ENCODE assay signal across 18 cellular contexts in genomic region chr2:9966491-9967022, GRCh38. TPM values are rescaled to one million over a fixed set of nuclear protein-coding genes. Genes with fewer than 3 reads are reported as not detected.
DNase-seq lines count a peak whose midpoint lies in the region; FAIRE-seq and TF ChIP-seq lines count a peak whose summit lies in the region.
"Had no signal": no experiment of that assay in that cellular context is flagged by ENCODE, and none has a peak within 500 bp of the region (broad histone marks: within the 10 kb centered on the region; RNA-seq: fewer than 3 reads in every experiment).

No MANE protein-coding gene starts in this region.

- WGBS in GM23248 (ENCODE audit: low coverage in 1 of 2, low lambda C conversion rate in 2 of 2, missing lambda C conversion rate in 2 of 2), 2 experiments, result 42 to 53% methylated on average over 3 of the region's 3 CpGs
- WGBS in esophagus squamous epithelium, 2 donors, result 69 to 76% methylated on average over 3 of the region's 3 CpGs
- WGBS in mesenchymal stem cell, result 89% methylated on average over 2 of the region's 3 CpGs

- H3K36me3 Mint-ChIP-seq in CD8-positive, alpha-beta memory T cell, result no peaks in the 10 kb centered on the region
- H3K36me3 Mint-ChIP-seq: CD4-positive, CD25-positive, alpha-beta regulatory T cell had no signal

- H3K18ac ChIP-seq in mesenchymal stem cell (ENCODE audit: low read depth in 1 of 2, low read length in 2 of 2), result no peak overlapping the region

- H3K23ac ChIP-seq in mesenchymal stem cell (ENCODE audit: low read length in 2 of 2), result no peak overlapping the region

- H2BK120ac ChIP-seq in mesenchymal stem cell (ENCODE audit: low read depth, low read length), result no peak overlapping the region

- H3K27me3 Mint-ChIP-seq in CD8-positive, alpha-beta memory T cell, result peaks cover 0 to 1% of the 10 kb centered on the region in 2 donors
- H3K27me3 Mint-ChIP-seq: CD4-positive, CD25-positive, alpha-beta regulatory T cell had no signal

- H2AFZ ChIP-seq in GM23248 (peak overlapping the region; percentile 56), OCI-LY3 (ENCODE audit: low read depth, low read length) (no peak overlapping the region), mesenchymal stem cell (ENCODE audit: low read depth, low read length) (no peak overlapping the region)
- H2AFZ ChIP-seq: GM23338 had no signal

- no peak for TF ChIP-seq POLR2A in esophagus squamous epithelium (IDR thresholded peaks at IDR 0.05)

- peaks cover 5 to 15% (median 14%) of the 10 kb centered on the region in 3 donors for H3K4me1 Mint-ChIP-seq in CD8-positive, alpha-beta memory T cell
- H3K4me1 Mint-ChIP-seq: GM23338 had no signal

- peak overlapping the region in 1 of 8 donors; percentile 63 for H3K27ac Mint-ChIP-seq in CD8-positive, alpha-beta memory T cell
- H3K27ac Mint-ChIP-seq: GM23338 had no signal

- H2AK5ac ChIP-seq in mesenchymal stem cell (ENCODE audit: low read length, severe bottlenecking), result no peak overlapping the region

- H3K4me3 Mint-ChIP-seq in CD8-positive, alpha-beta memory T cell, result no peak overlapping the region
- H3K4me3 Mint-ChIP-seq: CD4-positive, CD25-positive, alpha-beta regulatory T cell; GM23338 had no signal

- no peaks in the 10 kb centered on the region for H3K9me2 ChIP-seq in GM23248 (ENCODE audit: insufficient read depth)

- H4K20me1 ChIP-seq in GM23248 (ENCODE audit: insufficient read depth) (no peaks in the 10 kb centered on the region), OCI-LY3 (ENCODE audit: insufficient read depth, low read length) (no peaks in the 10 kb centered on the region)

- CTCF ChIA-PET in CD8-positive, alpha-beta memory T cell (lab: Charles Lee), result interaction anchor here (2.4 kb wide), 1 partner anchor 18 kb away, joined by 7 read pairs; no protein-coding TSS in a partner anchor

- H3K79me2 ChIP-seq in GM23248 (ENCODE audit: insufficient read depth) (no peaks in the 10 kb centered on the region), OCI-LY3 (ENCODE audit: low read length) (no peaks in the 10 kb centered on the region)

- no peaks in the 10 kb centered on the region for H3K9me3 ChIP-seq in CD8-positive, alpha-beta memory T cell (ENCODE audit: low read length)
- H3K9me3 ChIP-seq in GM23248 (ENCODE audit: low read depth) (no peaks in the 10 kb centered on the region), OCI-LY3 (ENCODE audit: insufficient read depth, low read length) (no peaks in the 10 kb centered on the region), esophagus squamous epithelium (no peaks in the 10 kb centered on the region), mesenchymal stem cell (ENCODE audit: control insufficient read depth, low read length) (no peaks in the 10 kb centered on the region)
- H3K9me3 ChIP-seq: HAP-1 had no signal

- H3K9me3 Mint-ChIP-seq in CD8-positive, alpha-beta memory T cell, result no peaks in the 10 kb centered on the region
- H3K9me3 Mint-ChIP-seq: CD4-positive, CD25-positive, alpha-beta regulatory T cell; GM23338 had no signal

- no peaks in the 10 kb centered on the region for H3K36me3 ChIP-seq in CD8-positive, alpha-beta memory T cell (ENCODE audit: insufficient read depth, low read length)
- no peaks in the 10 kb centered on the region for H3K36me3 ChIP-seq in GM23248 (ENCODE audit: low read depth)
- H3K36me3 ChIP-seq in OCI-LY3 (replicated peaks; ENCODE audit: low read depth, low read length), result no peaks in the 10 kb centered on the region
- H3K36me3 ChIP-seq in esophagus squamous epithelium, result peaks cover 0 to 80% (median 0%) of the 10 kb centered on the region in 3 donors
- H3K36me3 ChIP-seq in mesenchymal stem cell (ENCODE audit: control insufficient read depth in 1 of 2, insufficient read depth in 2 of 2, low read depth in 1 of 2, low read length in 2 of 2), result no peaks in the 10 kb centered on the region

- no peak overlapping the region for H3K4ac ChIP-seq in mesenchymal stem cell (ENCODE audit: low read depth in 1 of 2, low read length in 2 of 2)

- intact Hi-C loops in esophagus squamous epithelium (cut with DNase I), result no loop called here

- no peak for DNase-seq in CD8-positive, alpha-beta memory T cell
- DNase-seq in GM23248, result no peak
- no peak for DNase-seq in esophagus squamous epithelium (lab: John Stamatoyannopoulos, UW)
- no peak for DNase-seq in urothelium cell line (ENCODE audit: low spot score)
- DNase-seq in mesenchymal stem cell, result no peak
- no peak for DNase-seq in inferior parietal cortex (ENCODE audit: extremely low spot score)
- DNase-seq: CD4-positive, CD25-positive, alpha-beta regulatory T cell; COR-L47; DMS79; NCI-H1092 treated with DMSO at 0.1 percent for 48 hours; NCI-H146; NCI-H2029; NCI-H2227 treated with DMSO at 0.1 percent for 48 hours; NCI-H510A; SHP77 had no signal

- H4K8ac ChIP-seq in mesenchymal stem cell (ENCODE audit: low read length), result no peak overlapping the region

- no peak overlapping the region for H3K9ac ChIP-seq in GM23248
- no peak overlapping the region for H3K9ac ChIP-seq in OCI-LY3 (ENCODE audit: low read length)
- H3K9ac ChIP-seq in mesenchymal stem cell (ENCODE audit: low read length), result no peak overlapping the region

- in situ Hi-C loops in GM23248 (cut with MboI), result no loop called here

- H2BK15ac ChIP-seq in mesenchymal stem cell (ENCODE audit: low read depth, poor library complexity, severe bottlenecking), result no peak overlapping the region

- TF ChIP-seq CTCF in OCI-LY3 (IDR thresholded peaks at IDR 0.05; ENCODE audit: low read depth, low read length) (no peak), esophagus squamous epithelium (IDR thresholded peaks at IDR 0.05) (no peak)

- H3K4me1 ChIP-seq in CD8-positive, alpha-beta memory T cell (ENCODE audit: insufficient read depth, low read length), result peaks cover 6% of the 10 kb centered on the region
- H3K4me1 ChIP-seq in GM23248 (ENCODE audit: insufficient read depth) (peaks cover 19% of the 10 kb centered on the region), OCI-LY3 (ENCODE audit: low read length) (peaks cover 44% of the 10 kb centered on the region), esophagus squamous epithelium (peaks cover 0 to 24% (median 15%) of the 10 kb centered on the region in 3 donors), mesenchymal stem cell (ENCODE audit: control insufficient read depth, insufficient read depth, low read depth, low read length) (no peaks in the 10 kb centered on the region)
- H3K4me1 ChIP-seq: HAP-1 had no signal

- no peaks in the 10 kb centered on the region for H3K79me1 ChIP-seq in mesenchymal stem cell (replicated peaks; ENCODE audit: low read length, poor library complexity, severe bottlenecking)

- FAIRE-seq in urothelium cell line (lab: Jason Lieb, UNC), result no peak

- no peak overlapping the region for H2BK5ac ChIP-seq in mesenchymal stem cell (ENCODE audit: low read depth, low read length, poor library complexity, severe bottlenecking)

- H2BK12ac ChIP-seq in mesenchymal stem cell (ENCODE audit: low read length in 2 of 2), result no peak overlapping the region

- POLR2A ChIA-PET in CD8-positive, alpha-beta memory T cell (lab: Charles Lee), result no interaction called here

- no peaks in the 10 kb centered on the region for H3K27me3 ChIP-seq in CD8-positive, alpha-beta memory T cell (ENCODE audit: insufficient read depth, low read length, poor library complexity, severe bottlenecking)
- no peaks in the 10 kb centered on the region for H3K27me3 ChIP-seq in GM23248 (replicated peaks; ENCODE audit: insufficient read depth)
- no peaks in the 10 kb centered on the region for H3K27me3 ChIP-seq in OCI-LY3 (ENCODE audit: low read depth, low read length)
- no peaks in the 10 kb centered on the region for H3K27me3 ChIP-seq in esophagus squamous epithelium
- H3K27me3 ChIP-seq in mesenchymal stem cell (ENCODE audit: control insufficient read depth in 1 of 2, insufficient read depth in 1 of 2, low read length in 2 of 2), result no peaks in the 10 kb centered on the region

- no peak overlapping the region for H4K91ac ChIP-seq in mesenchymal stem cell (ENCODE audit: low read length)

- H3K4me3 ChIP-seq in CD8-positive, alpha-beta memory T cell (ENCODE audit: low read length), result no peak overlapping the region
- H3K4me3 ChIP-seq in GM23248, result no peak overlapping the region
- H3K4me3 ChIP-seq in OCI-LY3 (ENCODE audit: low read length), result no peak overlapping the region
- H3K4me3 ChIP-seq in esophagus squamous epithelium, result no peak overlapping the region
- H3K4me3 ChIP-seq in mesenchymal stem cell (ENCODE audit: insufficient read depth in 1 of 2, low read depth in 1 of 2, low read length in 2 of 2), result no peak overlapping the region
- H3K4me3 ChIP-seq: GM23338, HAP-1 had no signal

- H3K27ac ChIP-seq in CD8-positive, alpha-beta memory T cell (ENCODE audit: low read depth, low read length), result peak overlapping the region; percentile 35
- H3K27ac ChIP-seq in GM23248 (no peak overlapping the region; the same call in 1 of the 2 replicates), OCI-LY3 (ENCODE audit: low read length) (no peak overlapping the region), esophagus squamous epithelium (peak overlapping the region; percentile 5 to 62 (median 28)), mesenchymal stem cell (ENCODE audit: low read length, poor library complexity, severe bottlenecking) (no peak overlapping the region)

- H3F3A ChIP-seq in GM23248 (ENCODE audit: insufficient read depth), result peaks cover 12% of the 10 kb centered on the region

- H3K4me2 ChIP-seq in GM23248 (ENCODE audit: unreplicated experiment) (no peak overlapping the region), OCI-LY3 (ENCODE audit: low read length) (0 out of 2 replicates have a peak overlapping the region, but pooled peaks have one; percentile 70), mesenchymal stem cell (ENCODE audit: low read length, poor library complexity, severe bottlenecking) (no peak overlapping the region)
- H3K4me2 ChIP-seq: GM23338 had no signal

- no peak overlapping the region for H3K14ac ChIP-seq in mesenchymal stem cell (ENCODE audit: low read length in 2 of 2)

RNA-seq across cellular contexts. Expression of gene GRHL1, which starts 15.1 kb away (rescaled TPM):
- total RNA-seq in CD8-positive, alpha-beta memory T cell, result under 1 TPM; 0.88 to 0.93 TPM
- 0.12 TPM for polyA plus RNA-seq in CD8-positive, alpha-beta memory T cell
- total RNA-seq in GM23248 (2014; rRNA removed; shearing (Covaris generic)), result 0.32 and 0.38 TPM in 2 replicates
- 0.45 and 0.61 TPM in 2 replicates for polyA plus RNA-seq in GM23248 (2016; fragmentation: Nextera tagmentation; extraction: Ambion mirVana)
- total RNA-seq in esophagus squamous epithelium, result 100 to 1,000 TPM in 3 of 4 donors, 10 to 100 TPM in 1; 76.3 to 192 (median 115) TPM
- 0.18 TPM for polyA plus RNA-seq in mesenchymal stem cell (2013, experiment 1 of 2)
- 0.16 TPM for polyA plus RNA-seq in mesenchymal stem cell (2013, experiment 2 of 2)

Comparison
In these comparisons a context has a peak if more than half of its experiments do, and no peak if none do; other contexts are left out.
1. H3K27ac ChIP-seq: peak in CD8-positive, alpha-beta memory T cell (single experiment) and esophagus squamous epithelium (4 of 4); none in GM23248 (single experiment), OCI-LY3 (single experiment) and mesenchymal stem cell (single experiment).
2. RNA of gene GRHL1, which starts 15.1 kb away (total RNA-seq): 76.3 to 192 TPM in esophagus squamous epithelium; 0.88 to 0.93 TPM in CD8-positive, alpha-beta memory T cell and 0.32 to 0.38 TPM in GM23248; every median in the first group is over 10 times any median in the second.